In the genomic region with DNA sequence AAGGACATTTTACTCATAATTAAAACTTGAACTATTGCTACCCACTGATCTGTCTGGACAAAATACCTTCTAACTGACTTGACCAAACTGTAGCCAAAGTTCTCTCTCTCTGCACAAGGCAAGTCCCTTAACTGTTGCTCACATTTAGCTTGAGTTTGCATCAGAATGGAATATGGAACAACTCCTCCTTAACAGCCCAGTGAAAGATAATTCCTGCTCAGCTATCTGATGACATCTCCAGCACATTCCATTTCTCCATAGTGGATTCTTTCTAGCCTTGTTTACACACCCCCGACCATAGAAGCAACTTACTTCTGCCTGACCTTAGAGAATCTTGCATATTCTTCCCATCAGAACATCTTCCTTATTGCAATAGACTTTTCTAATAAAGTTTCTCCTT, we compare ENCODE assay signal across 1 cellular context.
TF ChIP-seq lines count a peak whose summit lies in the region.

No MANE protein-coding gene starts in this region.

TF ChIP-seq in WTC11, 78 proteins besides CTCF, POLR2A, EP300 and RAD21 (continued from another document):
- TF ChIP-seq, protein P1, sequence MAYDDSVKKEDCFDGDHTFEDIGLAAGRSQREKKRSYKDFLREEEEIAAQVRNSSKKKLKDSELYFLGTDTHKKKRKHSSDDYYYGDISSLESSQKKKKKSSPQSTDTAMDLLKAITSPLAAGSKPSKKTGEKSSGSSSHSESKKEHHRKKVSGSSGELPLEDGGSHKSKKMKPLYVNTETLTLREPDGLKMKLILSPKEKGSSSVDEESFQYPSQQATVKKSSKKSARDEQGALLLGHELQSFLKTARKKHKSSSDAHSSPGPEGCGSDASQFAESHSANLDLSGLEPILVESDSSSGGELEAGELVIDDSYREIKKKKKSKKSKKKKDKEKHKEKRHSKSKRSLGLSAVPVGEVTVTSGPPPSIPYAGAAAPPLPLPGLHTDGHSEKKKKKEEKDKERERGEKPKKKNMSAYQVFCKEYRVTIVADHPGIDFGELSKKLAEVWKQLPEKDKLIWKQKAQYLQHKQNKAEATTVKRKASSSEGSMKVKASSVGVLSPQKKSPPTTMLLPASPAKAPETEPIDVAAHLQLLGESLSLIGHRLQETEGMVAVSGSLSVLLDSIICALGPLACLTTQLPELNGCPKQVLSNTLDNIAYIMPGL (CRISPR knock-in tag; IDR thresholded peaks at IDR 0.05): no peak
- TF ChIP-seq SMAD4 (CRISPR knock-in tag; IDR thresholded peaks at IDR 0.05) (no peak), ZBTB21 (CRISPR knock-in tag; IDR thresholded peaks at IDR 0.05; ENCODE audit: borderline replicate concordance) (no peak), ZNF317 (CRISPR knock-in tag; IDR thresholded peaks at IDR 0.05; ENCODE audit: borderline replicate concordance, low read depth) (no peak), SOX15 (CRISPR knock-in tag; IDR thresholded peaks at IDR 0.05) (no peak), NFYB (CRISPR knock-in tag; conservative IDR thresholded peaks at IDR 0.05; ENCODE audit: low read depth) (no peak), TEAD4 (CRISPR knock-in tag; IDR thresholded peaks at IDR 0.05) (no peak), NFE2L1 (CRISPR knock-in tag; IDR thresholded peaks at IDR 0.05) (no peak), CREB1 (CRISPR knock-in tag; IDR thresholded peaks at IDR 0.05) (no peak)
